17 cellular contexts compared by ENCODE assay signal in genomic region chr6:56799966-56800365, GRCh38.
A peak's percentile ranks its signal among the peaks of the same experiment; 100 is the strongest.
DNase-seq lines count a peak whose midpoint lies in the region; ATAC-seq, FAIRE-seq and TF ChIP-seq lines count a peak whose summit lies in the region.
"Had no signal": no experiment of that assay in that cellular context is flagged by ENCODE, and none has a peak within 500 bp of the region (broad histone marks: within the 10 kb centered on the region; RNA-seq: fewer than 3 reads in every experiment).

No MANE protein-coding gene starts in this region.

- H3K79me2 ChIP-seq in GM12878 (ENCODE audit: control insufficient read depth, insufficient read depth, low read length) = peaks cover 68% of the 10 kb centered on the region

- RAD21 ChIA-PET in GM12878 (lab: Charles Lee; ENCODE audit: unreplicated experiment) = no interaction called here

- H3K27ac Mint-ChIP-seq in endodermal cell = no peak overlapping the region
- H3K27ac Mint-ChIP-seq: CD8-positive, alpha-beta memory T cell had no signal

- intact Hi-C loops in GM12878 (cut with micrococcal nuclease; ENCODE audit: unreplicated experiment) = loop anchor here (5.0 kb wide), 1 partner anchor 42 kb away; no protein-coding TSS in a partner anchor

- CTCF ChIA-PET in GM12878 (lab: Yijun Ruan, JAX) = interaction anchor here (0.9 kb wide), 1 partner anchor 12 kb away, joined by 3 read pairs; no protein-coding TSS in a partner anchor

- H3K27me3 Mint-ChIP-seq in endodermal cell (ENCODE audit: insufficient read depth) = no peaks in the 10 kb centered on the region
- H3K27me3 Mint-ChIP-seq: CD8-positive, alpha-beta memory T cell had no signal

- TF ChIP-seq CTCF in GM12878 (IDR thresholded peaks at IDR 0.05 in 2 of 3, conservative IDR thresholded peaks at IDR 0.05 in 1 of 3; ENCODE audit: control insufficient read depth in 2 of 3, extremely low read depth in 1 of 3, insufficient read depth in 1 of 3, low read depth in 3 of 3, low read length in 3 of 3) = no peak
- no peak for TF ChIP-seq CTCF in endodermal cell (conservative IDR thresholded peaks at IDR 0.05)
- TF ChIP-seq CTCF in GM20000 (IDR thresholded peaks at IDR 0.05; ENCODE audit: extremely low read depth, missing control alignments) = no peak

- no TSS peak for BruUV-seq in GM12878 (replicated peaks; lab: Mats Ljungman, UMichigan)

- WGBS in GM12878 (ENCODE audit: insufficient coverage, insufficient replicate concordance, low lambda C conversion rate, missing lambda C conversion rate) = 35% methylated on average over 3 of the region's 3 CpGs
- WGBS in endodermal cell (ENCODE audit: insufficient coverage in 1 of 2, insufficient read length in 1 of 2), 2 experiments = 100% methylated on average over 1 to 3 of the region's 3 CpGs

- TF ChIP-seq EP300 in GM12878 (IDR thresholded peaks at IDR 0.05; ENCODE audit: borderline replicate concordance in 1 of 2, control insufficient read depth in 1 of 2, low read depth in 2 of 2, low read length in 2 of 2) = no peak

- POLR2A ChIA-PET in GM12878 (lab: Charles Lee) = interaction anchor here (1.2 to 1.6 kb wide), 2 partner anchors 15 to 32 kb away, joined by 3 read pairs; no protein-coding TSS in a partner anchor

- H2AFZ ChIP-seq in GM12878 (ENCODE audit: control insufficient read depth, low read depth, low read length) = no peak overlapping the region

- FAIRE-seq in H54 (lab: Jason Lieb, UNC) (peak; percentile 81), GM12878 (lab: Jason Lieb, UNC) (no peak)
- FAIRE-seq: A204.1, GM18507 had no signal

- no peaks in the 10 kb centered on the region for H4K20me1 ChIP-seq in GM12878 (ENCODE audit: control insufficient read depth, insufficient read depth)

- H3K36me3 Mint-ChIP-seq in endodermal cell (ENCODE audit: low read depth) = no peaks in the 10 kb centered on the region
- H3K36me3 Mint-ChIP-seq: CD14-positive monocyte; CD8-positive, alpha-beta memory T cell had no signal

- no peak overlapping the region for H3K4me3 Mint-ChIP-seq in endodermal cell
- H3K4me3 Mint-ChIP-seq: CD14-positive monocyte; CD8-positive, alpha-beta memory T cell had no signal

- no peak overlapping the region for H3K4me2 ChIP-seq in GM12878 (ENCODE audit: control insufficient read depth, insufficient read depth)

- H3K27me3 ChIP-seq in GM12878 (replicated peaks in 1 of 2; ENCODE audit: control insufficient read depth in 2 of 2, insufficient read depth in 2 of 2, low read length in 1 of 2) = no peaks in the 10 kb centered on the region
- no peaks in the 10 kb centered on the region for H3K27me3 ChIP-seq in endodermal cell (ENCODE audit: control insufficient read depth, insufficient read depth, low read length, poor library complexity, severe bottlenecking)

- no peaks in the 10 kb centered on the region for H3K9me3 Mint-ChIP-seq in endodermal cell
- H3K9me3 Mint-ChIP-seq: CD14-positive monocyte had no signal

- TF ChIP-seq RAD21 in GM12878 (IDR thresholded peaks at IDR 0.05; ENCODE audit: insufficient read depth, low read depth, low read length) = no peak

- H3K9ac ChIP-seq in GM12878 (ENCODE audit: control insufficient read depth, insufficient read depth, low read length) (no peak overlapping the region), endodermal cell (ENCODE audit: extremely low read depth, low read length, poor library complexity, severe bottlenecking) (no peak overlapping the region)

- peaks cover 24% of the 10 kb centered on the region; the same call in 1 of the 2 replicates for H3K4me1 ChIP-seq in GM12878 (ENCODE audit: control insufficient read depth, insufficient read depth, low read length)
- no peaks in the 10 kb centered on the region for H3K4me1 ChIP-seq in endodermal cell (ENCODE audit: control insufficient read depth, insufficient read depth, low read length)

- peaks cover 35% of the 10 kb centered on the region for H3K4me1 Mint-ChIP-seq in endodermal cell
- H3K4me1 Mint-ChIP-seq: CD8-positive, alpha-beta memory T cell had no signal

- H3K9me3 ChIP-seq in GM12878 (replicated peaks; ENCODE audit: control insufficient read depth, insufficient read depth, low read length) (no peaks in the 10 kb centered on the region; the same call in 2 of the 3 replicates), endodermal cell (ENCODE audit: control insufficient read depth, low read length) (no peaks in the 10 kb centered on the region)
- H3K9me3 ChIP-seq: Caco-2, HAP-1 had no signal

- in situ Hi-C loops in GM12878 (cut with MboI) = no loop called here

- ATAC-seq in GM12878 (peak; percentile 10), GM21526 (IDR thresholded peaks at IDR 0.05; ENCODE audit: low FRiP score, unreplicated experiment) (no peak), GM18498 (IDR thresholded peaks at IDR 0.05; ENCODE audit: unreplicated experiment) (no peak)

- H3K36me3 ChIP-seq in GM12878 (ENCODE audit: control insufficient read depth in 2 of 2, insufficient read depth in 2 of 2, low read length in 1 of 2) = peaks cover 0 to 2% of the 10 kb centered on the region in 2 experiments; a peak in 1 of 4 replicates
- no peaks in the 10 kb centered on the region for H3K36me3 ChIP-seq in endodermal cell (ENCODE audit: control insufficient read depth, insufficient read depth, low read length)
- H3K36me3 ChIP-seq: HAP-1 had no signal

- SMC1A ChIA-PET in GM12878 (lab: Charles Lee; ENCODE audit: uncharacterized antibody, unreplicated experiment) = no interaction called here

- TF ChIP-seq POLR2A in H54 (IDR thresholded peaks at IDR 0.05; ENCODE audit: low read depth, low read length) = no peak
- no peak for TF ChIP-seq POLR2A in GM12878 (IDR thresholded peaks at IDR 0.05; ENCODE audit: low read depth, low read length)

- peak; percentile 20 for DNase-seq in CD1c-positive myeloid dendritic cell (ENCODE audit: extremely low spot score)
- DNase-seq in H54 (ENCODE audit: insufficient read length, low spot score) = no peak
- peak; percentile 11 for DNase-seq in NOMO-1 treated with dmso at 0.1 percent for 144 hours (lab: John Stamatoyannopoulos, UW; ENCODE audit: unreplicated experiment)
- no peak for DNase-seq in GM12878 (ENCODE audit: low read depth, low spot score)
- no peak for DNase-seq in endodermal cell
- DNase-seq in GM20000 (ENCODE audit: low spot score) = no peak
- DNase-seq: Caco-2; CD8-positive, alpha-beta memory T cell; DND-41; GDM1; GOT3 had no signal

- H3K4me3 ChIP-seq in GM12878 (no peak overlapping the region), endodermal cell (ENCODE audit: low read length) (no peak overlapping the region)
- H3K4me3 ChIP-seq: HAP-1 had no signal

- H3K27ac ChIP-seq in GM12878 (ENCODE audit: control insufficient read depth, insufficient read depth) (no peak overlapping the region; the same call in 1 of the 2 replicates), endodermal cell (ENCODE audit: low read depth, low read length) (no peak overlapping the region)

TF ChIP-seq in GM12878, 131 proteins besides CTCF, POLR2A, EP300 and RAD21 (continues in another document):
- TF ChIP-seq IKZF2 (IDR thresholded peaks at IDR 0.05) (peak; percentile 65 to 70; a peak in 3 of 4 replicates), SIN3A (IDR thresholded peaks at IDR 0.05; ENCODE audit: low read depth, low read length) (no peak), CBX3 (IDR thresholded peaks at IDR 0.05; ENCODE audit: borderline replicate concordance, low read depth) (no peak), EED (IDR thresholded peaks at IDR 0.05; ENCODE audit: low read depth) (0 out of 2 replicates have a peak, but pooled peaks have one; percentile 38), SKIL (IDR thresholded peaks at IDR 0.05; ENCODE audit: low read depth, poor library complexity, severe bottlenecking) (no peak), SMC3 (IDR thresholded peaks at IDR 0.05; ENCODE audit: borderline replicate concordance, low read length) (no peak), NR2C2 (IDR thresholded peaks at IDR 0.05; ENCODE audit: borderline replicate concordance, control insufficient read depth, insufficient read length, low read depth) (no peak), IKZF1 (conservative IDR thresholded peaks at IDR 0.05) (peak; percentile 39; the same call in 1 of the 2 replicates), SPI1 (IDR thresholded peaks at IDR 0.05; ENCODE audit: borderline replicate concordance, insufficient read depth, low read depth, low read length) (peak; percentile 83), IRF5 (IDR thresholded peaks at IDR 0.05; ENCODE audit: borderline replicate concordance) (no peak)

Comparison
In these comparisons a context has a peak if more than half of its experiments do, and no peak if none do; other contexts are left out.
1. DNase-seq: peak in CD1c-positive myeloid dendritic cell (single experiment) and NOMO-1 treated with dmso at 0.1 percent for 144 hours (single experiment); none in H54 (single experiment), GM12878 (single experiment), endodermal cell (single experiment) and GM20000 (single experiment).